Comparison of ENCODE assay signal across 1 cellular context in the genomic region with DNA sequence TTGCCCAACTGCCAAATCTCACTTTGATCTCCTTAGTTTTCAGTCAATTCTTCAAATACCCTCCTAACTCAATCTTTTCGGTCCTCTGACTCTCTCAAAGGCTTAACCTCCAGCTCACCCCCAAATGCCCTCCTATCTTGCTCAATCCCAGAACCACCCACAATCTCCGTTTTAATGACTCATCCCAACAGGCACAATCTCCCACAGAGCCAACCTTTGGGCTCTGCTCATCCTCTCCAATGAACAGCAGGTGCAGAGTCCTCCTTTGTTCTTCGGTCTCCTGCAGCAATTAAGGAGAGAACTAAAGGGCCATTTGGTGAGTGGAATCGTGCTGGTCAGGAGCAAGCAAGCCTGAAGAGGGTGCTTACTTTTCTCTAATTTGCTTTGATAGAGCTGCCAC.
TF ChIP-seq lines count a peak whose summit lies in the region.

No MANE protein-coding gene starts in this region.

TF ChIP-seq in SK-N-SH treated with all-trans-retinoic acid at 6 μM for 48 hours, 23 proteins besides CTCF, POLR2A, EP300 and RAD21 (continued from another document):
- TF ChIP-seq, protein P1, sequence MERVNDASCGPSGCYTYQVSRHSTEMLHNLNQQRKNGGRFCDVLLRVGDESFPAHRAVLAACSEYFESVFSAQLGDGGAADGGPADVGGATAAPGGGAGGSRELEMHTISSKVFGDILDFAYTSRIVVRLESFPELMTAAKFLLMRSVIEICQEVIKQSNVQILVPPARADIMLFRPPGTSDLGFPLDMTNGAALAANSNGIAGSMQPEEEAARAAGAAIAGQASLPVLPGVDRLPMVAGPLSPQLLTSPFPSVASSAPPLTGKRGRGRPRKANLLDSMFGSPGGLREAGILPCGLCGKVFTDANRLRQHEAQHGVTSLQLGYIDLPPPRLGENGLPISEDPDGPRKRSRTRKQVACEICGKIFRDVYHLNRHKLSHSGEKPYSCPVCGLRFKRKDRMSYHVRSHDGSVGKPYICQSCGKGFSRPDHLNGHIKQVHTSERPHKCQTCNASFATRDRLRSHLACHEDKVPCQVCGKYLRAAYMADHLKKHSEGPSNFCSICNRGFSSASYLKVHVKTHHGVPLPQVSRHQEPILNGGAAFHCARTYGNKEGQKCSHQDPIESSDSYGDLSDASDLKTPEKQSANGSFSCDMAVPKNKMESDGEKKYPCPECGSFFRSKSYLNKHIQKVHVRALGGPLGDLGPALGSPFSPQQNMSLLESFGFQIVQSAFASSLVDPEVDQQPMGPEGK (CRISPR knock-in tag; IDR thresholded peaks at IDR 0.05; ENCODE audit: borderline replicate concordance): no peak
- TF ChIP-seq TOX (CRISPR knock-in tag; IDR thresholded peaks at IDR 0.05; ENCODE audit: borderline replicate concordance): no peak
